Comparison of ENCODE assay signal across 8 cellular contexts in genomic region chr9:72527801-72528195, GRCh38. TPM values are rescaled to one million over a fixed set of nuclear protein-coding genes. Genes with fewer than 3 reads are reported as not detected.
DNase-seq lines count a peak whose midpoint lies in the region; ATAC-seq and TF ChIP-seq lines count a peak whose summit lies in the region.

No MANE protein-coding gene starts in this region.

- TF ChIP-seq CTCF in AG10803 (conservative IDR thresholded peaks at IDR 0.05; ENCODE audit: low read length) (no peak), MCF 10A (IDR thresholded peaks at IDR 0.05; ENCODE audit: unreplicated experiment) (no peak)

- H3K4me3 Mint-ChIP-seq in MCF 10A (ENCODE audit: unreplicated experiment): peak overlapping the region; percentile 65

- no peak for DNase-seq in AG10803 (ENCODE audit: low read depth)
- no peak for DNase-seq in MCF 10A (ENCODE audit: unreplicated experiment)
- no peak for DNase-seq in SHP77 (lab: John Stamatoyannopoulos, UW)
- DNase-seq in GM03348 (ENCODE audit: low spot score): no peak

- CTCF ChIA-PET in MCF 10A (lab: Yijun Ruan, JAX): interaction anchor here (0.6 to 0.7 kb wide), 6 partner anchors 14 to 195 kb away, joined by 3 to 4 read pairs (median 3); no protein-coding TSS in a partner anchor

- BruUV-seq in MCF 10A (replicated peaks; lab: Mats Ljungman, UMichigan): no TSS peak

- ATAC-seq in GM18502 (IDR thresholded peaks at IDR 0.05; ENCODE audit: poor library complexity, unreplicated experiment): no peak
- ATAC-seq in HG03442 (IDR thresholded peaks at IDR 0.05; ENCODE audit: unreplicated experiment): no peak

- H3K27ac Mint-ChIP-seq in MCF 10A (ENCODE audit: low read depth, unreplicated experiment): peak overlapping the region; percentile 96

- H3K27me3 Mint-ChIP-seq in MCF 10A (ENCODE audit: insufficient read depth, unreplicated experiment): no peaks in the 10 kb centered on the region

- WGBS in HUES64: 44% methylated on average over 5 of the region's 5 CpGs

- H3K9me3 ChIP-seq in HUES64 (ENCODE audit: insufficient read depth, low read depth, low read length) (peaks cover 2% of the 10 kb centered on the region; the same call in 1 of the 2 replicates), muscle layer of duodenum (ENCODE audit: control insufficient read depth in 1 of 2, low read length in 2 of 2) (peaks cover 0 to 4% of the 10 kb centered on the region in 2 donors)

- H3K9ac ChIP-seq in HUES64 (ENCODE audit: low read depth, low read length): peak overlapping the region; percentile 62

- H3K27ac ChIP-seq in HUES64 (ENCODE audit: low read depth, low read length) (peak overlapping the region; percentile 71), muscle layer of duodenum (ENCODE audit: low read length) (peak overlapping the region; percentile 41)

- H3K27me3 ChIP-seq in HUES64 (ENCODE audit: insufficient read depth, low read length): no peaks in the 10 kb centered on the region
- no peaks in the 10 kb centered on the region for H3K27me3 ChIP-seq in muscle layer of duodenum (ENCODE audit: low read depth, low read length)

- intact Hi-C loops in MCF 10A (cut with micrococcal nuclease): loop anchor here (5.0 kb wide), 1 partner anchor 50 kb away; no protein-coding TSS in a partner anchor

- H3K4me1 ChIP-seq in HUES64 (ENCODE audit: insufficient read depth, low read length) (peaks cover 26% of the 10 kb centered on the region), muscle layer of duodenum (ENCODE audit: control insufficient read depth in 1 of 2, insufficient read depth in 2 of 2, low read length in 2 of 2) (peaks cover 0 to 14% of the 10 kb centered on the region in 2 donors)

- POLR2A ChIA-PET in MCF 10A (lab: Yijun Ruan, JAX): interaction anchor here (0.8 to 5.0 kb wide), 12 partner anchors 13 to 235 kb away, joined by 3 to 80 read pairs (median 16); partner anchors contain the start of gene ZFAND5

- peaks cover 16% of the 10 kb centered on the region for H3K4me1 Mint-ChIP-seq in MCF 10A (ENCODE audit: insufficient read depth, unreplicated experiment)

- peaks cover 5% of the 10 kb centered on the region for H3K36me3 Mint-ChIP-seq in MCF 10A (ENCODE audit: insufficient read depth, unreplicated experiment)

- H3K36me3 ChIP-seq in HUES64 (ENCODE audit: insufficient read depth, low read length): no peaks in the 10 kb centered on the region
- H3K36me3 ChIP-seq in muscle layer of duodenum (ENCODE audit: control insufficient read depth in 1 of 2, insufficient read depth in 2 of 2, low read length in 2 of 2): no peaks in the 10 kb centered on the region

- no peaks in the 10 kb centered on the region for H3K9me3 Mint-ChIP-seq in MCF 10A (ENCODE audit: unreplicated experiment)

- peak overlapping the region; percentile 52 for H3K4me3 ChIP-seq in AG10803 (ENCODE audit: low read length)
- H3K4me3 ChIP-seq in HUES64 (ENCODE audit: low read length): peak overlapping the region; percentile 34
- peak overlapping the region; percentile 40 to 46 for H3K4me3 ChIP-seq in muscle layer of duodenum (ENCODE audit: low read depth in 1 of 2, low read length in 2 of 2)

RNA-seq across cellular contexts. Expression of gene TMC1, which starts 6.4 kb away (rescaled TPM):
- 0.10 TPM for polyA plus RNA-seq in HUES64 (2013, experiment 1 of 2)
- polyA plus RNA-seq in HUES64 (2013, experiment 2 of 2): 0.38 TPM
- total RNA-seq in MCF 10A (2022): not detected in 2 replicates
